In the genomic region with DNA sequence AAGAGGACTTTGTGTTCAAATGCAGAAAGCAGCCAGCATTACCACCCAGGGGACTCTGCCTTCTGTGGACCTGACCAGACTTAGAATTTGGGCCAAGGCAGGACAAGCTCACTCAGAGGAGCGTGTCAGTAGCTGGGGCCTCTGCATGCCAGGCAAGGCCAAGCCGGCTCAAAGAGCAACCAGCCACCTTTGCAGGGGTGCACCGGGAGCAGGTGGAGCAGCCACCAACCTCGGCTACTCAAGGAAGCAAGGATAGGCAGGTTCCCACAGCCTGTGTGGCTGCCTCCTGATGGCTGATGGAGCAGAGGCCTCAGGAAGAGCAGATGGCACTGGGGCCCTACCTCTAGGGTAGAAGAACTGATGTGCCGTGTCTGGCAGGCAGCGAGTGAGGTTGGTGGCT, we compare ENCODE assay signal across 8 cellular contexts. TPM values are rescaled to one million over a fixed set of nuclear protein-coding genes. Genes with fewer than 3 reads are reported as not detected.
"Had no signal": no experiment of that assay in that cellular context is flagged by ENCODE, and none has a peak within 500 bp of the region (broad histone marks: within the 10 kb centered on the region; RNA-seq: fewer than 3 reads in every experiment).

No MANE protein-coding gene starts in this region.

RNA-seq across cellular contexts. Expression of a gene that starts 42.2 kb away (rescaled TPM):
- total RNA-seq: LHCN-M2, MCF 10A, NCI-H460, OCI-LY7, PC-9, Right ventricle myocardium superior, RPMI7951, SJSA1 had no signal
